9 cellular contexts compared by ENCODE assay signal in genomic region chr13:30461279-30462066, GRCh38. TPM values are rescaled to one million over a fixed set of nuclear protein-coding genes. Genes with fewer than 3 reads are reported as not detected.
DNase-seq lines count a peak whose midpoint lies in the region; ATAC-seq and TF ChIP-seq lines count a peak whose summit lies in the region.
"Not testable (repeated sequence)": the region's sequence is repeated elsewhere in the genome, so short reads cannot be mapped to it uniquely, and the experiment has no call there.
"Had no signal": no experiment of that assay in that cellular context is flagged by ENCODE, and none has a peak within 500 bp of the region (broad histone marks: within the 10 kb centered on the region; RNA-seq: fewer than 3 reads in every experiment).

No MANE protein-coding gene starts in this region.

- peak overlapping the region; percentile 48 for H3K27ac Mint-ChIP-seq in activated naive CD8-positive, alpha-beta T cell treated with anti-CD3 and anti-CD28 coated beads, Interleukin-2, amount 10 ng/mL, durations not matched to agents 7 days and 5 days
- H3K27ac Mint-ChIP-seq in effector memory CD8-positive, alpha-beta T cell, result peak overlapping the region; percentile 90 to 93
- H3K27ac Mint-ChIP-seq in type B pancreatic cell, result peak overlapping the region; percentile 55

- DNase-seq in DMS53 (lab: John Stamatoyannopoulos, UW) (peak; percentile 52), LHCN-M2 (ENCODE audit: low read depth) (peak; percentile 56), iris pigment epithelial cell (ENCODE audit: low read depth) (peak; percentile 31), osteoblast (ENCODE audit: insufficient read length, low spot score, missing footprints) (peak; percentile 62)
- DNase-seq in RWPE1 (ENCODE audit: low spot score); activated naive CD8-positive, alpha-beta T cell treated with anti-CD3 and anti-CD28 coated beads, Interleukin-2, amount 10 ng/mL, durations not matched to agents 7 days and 5 days; type B pancreatic cell (ENCODE audit: extremely low spot score, unreplicated experiment): not testable (repeated sequence)
- peak in 1 of 3 experiments; percentile 11 for DNase-seq in effector memory CD8-positive, alpha-beta T cell

- ATAC-seq in activated naive CD8-positive, alpha-beta T cell treated with anti-CD3 and anti-CD28 coated beads, Interleukin-2, amount 10 ng/mL, durations not matched to agents 7 days and 5 days (ENCODE audit: low read depth), result not testable (repeated sequence)
- peak; percentile 7 for ATAC-seq in effector memory CD8-positive, alpha-beta T cell (replicated peaks)

- H3K9me3 ChIP-seq in osteoblast (ENCODE audit: low read depth, low read length), result not testable (repeated sequence)

- H3K36me3 Mint-ChIP-seq in activated naive CD8-positive, alpha-beta T cell treated with anti-CD3 and anti-CD28 coated beads, Interleukin-2, amount 10 ng/mL, durations not matched to agents 7 days and 5 days, result peaks cover 26% of the 10 kb centered on the region
- peaks cover 73% of the 10 kb centered on the region for H3K36me3 Mint-ChIP-seq in effector memory CD8-positive, alpha-beta T cell (ENCODE audit: insufficient read depth)
- H3K36me3 Mint-ChIP-seq in type B pancreatic cell, result peaks cover 27% of the 10 kb centered on the region

- CTCF ChIA-PET in RWPE1 (lab: Yijun Ruan, JAX), result interaction anchor here (0.6 to 0.7 kb wide), 3 partner anchors 96 to 158 kb away, joined by 3 to 4 read pairs (median 3); partner anchors contain the start of gene KATNAL1

- peaks cover 23% of the 10 kb centered on the region for H3K4me1 Mint-ChIP-seq in activated naive CD8-positive, alpha-beta T cell treated with anti-CD3 and anti-CD28 coated beads, Interleukin-2, amount 10 ng/mL, durations not matched to agents 7 days and 5 days
- peaks cover 27 to 42% of the 10 kb centered on the region in 2 donors for H3K4me1 Mint-ChIP-seq in effector memory CD8-positive, alpha-beta T cell (ENCODE audit: low read depth in 2 of 2)
- H3K4me1 Mint-ChIP-seq in type B pancreatic cell (ENCODE audit: unreplicated experiment), result peaks cover 13% of the 10 kb centered on the region

- H3K4me1 ChIP-seq in osteoblast (ENCODE audit: insufficient read depth, low read length), result peaks cover 19% of the 10 kb centered on the region

- H3K27me3 ChIP-seq in osteoblast (ENCODE audit: insufficient read depth, low read length), result not testable (repeated sequence)

- not testable (repeated sequence) for H3K9me3 Mint-ChIP-seq in activated naive CD8-positive, alpha-beta T cell treated with anti-CD3 and anti-CD28 coated beads, Interleukin-2, amount 10 ng/mL, durations not matched to agents 7 days and 5 days; effector memory CD8-positive, alpha-beta T cell; type B pancreatic cell

- POLR2A ChIA-PET in RWPE1 (lab: Yijun Ruan, JAX; ENCODE audit: low non-redundant PET), result not testable (repeated sequence)
- POLR2A ChIA-PET in activated naive CD8-positive, alpha-beta T cell treated with anti-CD3 and anti-CD28 coated beads, Interleukin-2, amount 10 ng/mL, durations not matched to agents 7 days and 5 days (lab: Charles Lee), result interaction anchor here (1.0 to 1.7 kb wide), 2 partner anchors 39 to 88 kb away, joined by 4 to 8 read pairs; partner anchors contain the start of gene UBE2L5

- H3K4me2 ChIP-seq in osteoblast (ENCODE audit: insufficient read depth, low read length), result peak overlapping the region; percentile 89

- peaks cover 38% of the 10 kb centered on the region for H3K36me3 ChIP-seq in osteoblast (ENCODE audit: insufficient read depth, low read length)

- not testable (repeated sequence) for H3K4me3 Mint-ChIP-seq in activated naive CD8-positive, alpha-beta T cell treated with anti-CD3 and anti-CD28 coated beads, Interleukin-2, amount 10 ng/mL, durations not matched to agents 7 days and 5 days
- peak overlapping the region; percentile 51 to 70 for H3K4me3 Mint-ChIP-seq in effector memory CD8-positive, alpha-beta T cell
- H3K4me3 Mint-ChIP-seq in type B pancreatic cell, result peak overlapping the region; percentile 40

- not testable (repeated sequence) for H4K20me1 ChIP-seq in osteoblast (ENCODE audit: insufficient read depth, low read length)

- H2AFZ ChIP-seq in osteoblast (ENCODE audit: low read length), result not testable (repeated sequence)

- H3K27ac ChIP-seq in RWPE1; osteoblast (ENCODE audit: low read depth, low read length): not testable (repeated sequence)

- not testable (repeated sequence) for H3K27me3 Mint-ChIP-seq in activated naive CD8-positive, alpha-beta T cell treated with anti-CD3 and anti-CD28 coated beads, Interleukin-2, amount 10 ng/mL, durations not matched to agents 7 days and 5 days; effector memory CD8-positive, alpha-beta T cell; type B pancreatic cell

- TF ChIP-seq CTCF in RWPE1 (conservative IDR thresholded peaks at IDR 0.05; ENCODE audit: low read depth) (peak; percentile 55), osteoblast (IDR thresholded peaks at IDR 0.05; ENCODE audit: extremely low read depth, low read depth, low read length) (peak; percentile 51), type B pancreatic cell (conservative IDR thresholded peaks at IDR 0.05) (peak; percentile 42)

- peaks cover 28% of the 10 kb centered on the region for H3K79me2 ChIP-seq in osteoblast (ENCODE audit: insufficient read depth, low read length)

- H3K4me3 ChIP-seq in osteoblast (ENCODE audit: insufficient read depth, low read length), result not testable (repeated sequence)

RNA-seq across cellular contexts. Expression of gene HMGB1, which starts 4.3 kb away (rescaled TPM):
- total RNA-seq in LHCN-M2 (2014; rRNA removed) (626 and 751 TPM in 2 replicates), osteoblast (65.1 and 71.7 TPM in 2 replicates), type B pancreatic cell (ENCODE audit: low replicate concordance) (312 and 576 TPM in 2 replicates)
- polyA plus RNA-seq in LHCN-M2 (2012), result 284 TPM
- total RNA-seq in activated naive CD8-positive, alpha-beta T cell treated with anti-CD3 and anti-CD28 coated beads, Interleukin-2, amount 10 ng/mL, durations not matched to agents 7 days and 5 days, result 100 to 1,000 TPM; 483 to 504 TPM

RNA-seq across cellular contexts. Expression of gene UBE2L5, which starts 39.2 kb away (rescaled TPM):
- total RNA-seq in LHCN-M2 (2014; rRNA removed) (not detected in 2 replicates), osteoblast (0.59 TPM in 1 of 2 replicates, not detected in the other), type B pancreatic cell (ENCODE audit: low replicate concordance) (not detected in 2 replicates)
- 0.84 TPM for polyA plus RNA-seq in LHCN-M2 (2012)
- total RNA-seq in activated naive CD8-positive, alpha-beta T cell treated with anti-CD3 and anti-CD28 coated beads, Interleukin-2, amount 10 ng/mL, durations not matched to agents 7 days and 5 days, result not detected
- total RNA-seq: left colon had no signal
